ENCODE assay signal across 9 cellular contexts in genomic region chr15:75130597-75131268, GRCh38.
DNase-seq lines count a peak whose midpoint lies in the region; ATAC-seq lines count a peak whose summit lies in the region.
"Had no signal": no experiment of that assay in that cellular context is flagged by ENCODE, and none has a peak within 500 bp of the region (broad histone marks: within the 10 kb centered on the region; RNA-seq: fewer than 3 reads in every experiment).

No MANE protein-coding gene starts in this region.

- H3K36me3 ChIP-seq in CD4-positive, CD25-positive, alpha-beta regulatory T cell (ENCODE audit: control insufficient read depth, insufficient read depth, low read length), result no peaks in the 10 kb centered on the region

- peak; percentile 67 to 77 for ATAC-seq in CD4-positive, CD25-positive, alpha-beta regulatory T cell (ENCODE audit: low read depth in 2 of 2)
- ATAC-seq in GM19351 (IDR thresholded peaks at IDR 0.05; ENCODE audit: unreplicated experiment), result peak; percentile 87
- peak; percentile 74 for ATAC-seq in HG03108 (IDR thresholded peaks at IDR 0.05; ENCODE audit: unreplicated experiment)
- ATAC-seq in activated T-helper 17 cell treated with anti-CD3 and anti-CD28 coated beads, Interleukin-2, amount 50 U/mL, for 72 hours (replicated peaks), result peak; percentile 98

- H3K27me3 Mint-ChIP-seq in CD4-positive, CD25-positive, alpha-beta regulatory T cell, result peaks cover 12% of the 10 kb centered on the region
- peaks cover 8% of the 10 kb centered on the region for H3K27me3 Mint-ChIP-seq in activated T-helper 17 cell treated with anti-CD3 and anti-CD28 coated beads, Interleukin-2, amount 50 U/mL, for 72 hours

- no peaks in the 10 kb centered on the region for H3K9me3 Mint-ChIP-seq in CD4-positive, CD25-positive, alpha-beta regulatory T cell
- H3K9me3 Mint-ChIP-seq in activated T-helper 17 cell treated with anti-CD3 and anti-CD28 coated beads, Interleukin-2, amount 50 U/mL, for 72 hours, result no peaks in the 10 kb centered on the region

- no peaks in the 10 kb centered on the region for H3K36me3 Mint-ChIP-seq in CD4-positive, CD25-positive, alpha-beta regulatory T cell
- no peaks in the 10 kb centered on the region for H3K36me3 Mint-ChIP-seq in activated T-helper 17 cell treated with anti-CD3 and anti-CD28 coated beads, Interleukin-2, amount 50 U/mL, for 72 hours (ENCODE audit: low read depth)

- H3K4me1 ChIP-seq in CD4-positive, CD25-positive, alpha-beta regulatory T cell (ENCODE audit: control insufficient read depth, insufficient read depth, low read length, poor library complexity, severe bottlenecking), result peaks cover 6% of the 10 kb centered on the region

- H3K27ac ChIP-seq in CD4-positive, CD25-positive, alpha-beta regulatory T cell (ENCODE audit: insufficient read depth, low read length, poor library complexity, severe bottlenecking), result no peak overlapping the region

- peak in 2 of 3 donors; percentile 18 to 85 for DNase-seq in CD4-positive, CD25-positive, alpha-beta regulatory T cell
- DNase-seq in iPS-NIHi7 (ENCODE audit: extremely low spot score) (no peak), amygdala (lab: John Stamatoyannopoulos, UW) (no peak), putamen (ENCODE audit: low spot score) (no peak)
- DNase-seq in activated CD8-positive, alpha-beta memory T cell treated with anti-CD3 and anti-CD28 coated beads for 24 hours, result no peak
- DNase-seq: NCI-H146 had no signal

- peak overlapping the region; percentile 75 for H3K4me3 ChIP-seq in CD4-positive, CD25-positive, alpha-beta regulatory T cell (ENCODE audit: low read depth, low read length)

- no peaks in the 10 kb centered on the region for H3K9me3 ChIP-seq in CD4-positive, CD25-positive, alpha-beta regulatory T cell (ENCODE audit: control insufficient read depth in 2 of 2, low read length in 2 of 2)

- H3K4me3 Mint-ChIP-seq in CD4-positive, CD25-positive, alpha-beta regulatory T cell, result peak overlapping the region; percentile 3 to 77 (median 66)
- peak overlapping the region; percentile 30 for H3K4me3 Mint-ChIP-seq in activated T-helper 17 cell treated with anti-CD3 and anti-CD28 coated beads, Interleukin-2, amount 50 U/mL, for 72 hours

- H3K4me1 Mint-ChIP-seq in CD4-positive, CD25-positive, alpha-beta regulatory T cell, result peaks cover 4 to 10% (median 9%) of the 10 kb centered on the region in 4 donors
- no peaks in the 10 kb centered on the region for H3K4me1 Mint-ChIP-seq in activated T-helper 17 cell treated with anti-CD3 and anti-CD28 coated beads, Interleukin-2, amount 50 U/mL, for 72 hours

- H3K27ac Mint-ChIP-seq in CD4-positive, CD25-positive, alpha-beta regulatory T cell, result peak overlapping the region in 2 of 3 donors; percentile 60 to 77
- no peak overlapping the region for H3K27ac Mint-ChIP-seq in activated T-helper 17 cell treated with anti-CD3 and anti-CD28 coated beads, Interleukin-2, amount 50 U/mL, for 72 hours

- no peaks in the 10 kb centered on the region for H3K27me3 ChIP-seq in CD4-positive, CD25-positive, alpha-beta regulatory T cell (ENCODE audit: control insufficient read depth, insufficient read depth, low read length)

Comparison
In these comparisons a context has a peak if more than half of its experiments do, and no peak if none do; other contexts are left out.
1. DNase-seq: peak in CD4-positive, CD25-positive, alpha-beta regulatory T cell (2 of 3); none in iPS-NIHi7 (single experiment), amygdala (0 of 56), putamen (single experiment) and activated CD8-positive, alpha-beta memory T cell treated with anti-CD3 and anti-CD28 coated beads for 24 hours (single experiment).
2. Peak in every context shown above with its lines, with median percentiles within 50 percentile points of each other: ATAC-seq.